ENCODE assay signal across 16 cellular contexts in genomic region chr12:92974759-92975158, GRCh38. TPM values are rescaled to one million over a fixed set of nuclear protein-coding genes. Genes with fewer than 3 reads are reported as not detected.
DNase-seq lines count a peak whose midpoint lies in the region; ATAC-seq and TF ChIP-seq lines count a peak whose summit lies in the region.
"Had no signal": no experiment of that assay in that cellular context is flagged by ENCODE, and none has a peak within 500 bp of the region (broad histone marks: within the 10 kb centered on the region; RNA-seq: fewer than 3 reads in every experiment).

No MANE protein-coding gene starts in this region.

- no peak overlapping the region for H3K4me3 Mint-ChIP-seq in MCF 10A (ENCODE audit: unreplicated experiment)
- H3K4me3 Mint-ChIP-seq: CD4-positive, alpha-beta T cell had no signal

- TF ChIP-seq CTCF in MCF 10A (IDR thresholded peaks at IDR 0.05; ENCODE audit: unreplicated experiment) (no peak), breast epithelium (IDR thresholded peaks at IDR 0.05) (no peak), RWPE2 (IDR thresholded peaks at IDR 0.05; ENCODE audit: poor library complexity, severe bottlenecking) (no peak), esophagus squamous epithelium (IDR thresholded peaks at IDR 0.05) (no peak)

- H3K4me1 ChIP-seq in breast epithelium: no peaks in the 10 kb centered on the region
- peaks cover 30% of the 10 kb centered on the region for H3K4me1 ChIP-seq in RWPE2 (ENCODE audit: insufficient read depth, poor library complexity, severe bottlenecking)
- H3K4me1 ChIP-seq in esophagus squamous epithelium: peaks cover 11 to 48% (median 22%) of the 10 kb centered on the region in 3 donors

- no peaks in the 10 kb centered on the region for H3K27me3 Mint-ChIP-seq in MCF 10A (ENCODE audit: insufficient read depth, unreplicated experiment)
- H3K27me3 Mint-ChIP-seq: CD4-positive, alpha-beta T cell had no signal

- no peak for ATAC-seq in RWPE2 (ENCODE audit: low read depth)
- no peak for ATAC-seq in GM21717 (IDR thresholded peaks at IDR 0.05; ENCODE audit: unreplicated experiment)
- ATAC-seq: A549, HCT116 had no signal

- no peaks in the 10 kb centered on the region for H3K36me3 Mint-ChIP-seq in MCF 10A (ENCODE audit: insufficient read depth, unreplicated experiment)

- peak overlapping the region; percentile 94 for H3K27ac Mint-ChIP-seq in MCF 10A (ENCODE audit: low read depth, unreplicated experiment)
- H3K27ac Mint-ChIP-seq: CD4-positive, alpha-beta T cell had no signal

- BruUV-seq in MCF 10A (replicated peaks; lab: Mats Ljungman, UMichigan): no TSS peak

- H3K9me3 Mint-ChIP-seq in MCF 10A (ENCODE audit: unreplicated experiment): no peaks in the 10 kb centered on the region
- H3K9me3 Mint-ChIP-seq: CD4-positive, alpha-beta T cell had no signal

- H3K27me3 ChIP-seq in breast epithelium (no peaks in the 10 kb centered on the region), RWPE2 (ENCODE audit: insufficient read depth, poor library complexity, severe bottlenecking) (no peaks in the 10 kb centered on the region), esophagus squamous epithelium (no peaks in the 10 kb centered on the region)

- H3K27ac ChIP-seq in breast epithelium (no peak overlapping the region), RWPE2 (ENCODE audit: poor library complexity, severe bottlenecking) (peak overlapping the region; percentile 85), esophagus squamous epithelium (peak overlapping the region in 3 of 4 donors; percentile 51 to 84 (median 65))
- H3K27ac ChIP-seq: 22Rv1, C4-2B had no signal

- POLR2A ChIA-PET in MCF 10A (lab: Yijun Ruan, JAX): interaction anchor here (0.5 to 4.2 kb wide), 9 partner anchors 11 to 440 kb away, joined by 3 to 46 read pairs (median 3); partner anchors contain the start of gene EEA1

- H3K9me3 ChIP-seq in breast epithelium (peaks cover 5 to 8% of the 10 kb centered on the region in 2 donors), RWPE2 (ENCODE audit: severe bottlenecking) (peaks cover 9% of the 10 kb centered on the region), esophagus squamous epithelium (peaks cover 0 to 4% (median 0%) of the 10 kb centered on the region in 3 donors)

- H3K4me3 ChIP-seq in breast epithelium (no peak overlapping the region), RWPE2 (ENCODE audit: severe bottlenecking) (no peak overlapping the region), esophagus squamous epithelium (no peak overlapping the region)
- H3K4me3 ChIP-seq: A549 had no signal

- H3K36me3 ChIP-seq in breast epithelium (no peaks in the 10 kb centered on the region), RWPE2 (ENCODE audit: low read depth) (no peaks in the 10 kb centered on the region), esophagus squamous epithelium (no peaks in the 10 kb centered on the region)

- WGBS in esophagus squamous epithelium, 2 donors: 86 to 100% methylated on average over 1 of the region's 1 CpG

- peaks cover 24% of the 10 kb centered on the region for H3K4me1 Mint-ChIP-seq in MCF 10A (ENCODE audit: insufficient read depth, unreplicated experiment)

- CTCF ChIA-PET in MCF 10A (lab: Yijun Ruan, JAX): interaction anchor here (0.6 to 5.1 kb wide), 8 partner anchors 8 to 732 kb away, joined by 3 to 43 read pairs (median 4); no protein-coding TSS in a partner anchor

- no peak for DNase-seq in MCF 10A (ENCODE audit: unreplicated experiment)
- no peak for DNase-seq in breast epithelium (ENCODE audit: low spot score in 2 of 2)
- DNase-seq in RWPE2 (ENCODE audit: low spot score): no peak
- DNase-seq in esophagus squamous epithelium (lab: John Stamatoyannopoulos, UW): no peak
- DNase-seq in central memory CD4-positive, alpha-beta T cell: no peak
- DNase-seq in NK-92 (lab: John Stamatoyannopoulos, UW; ENCODE audit: unreplicated experiment): no peak
- DNase-seq: AML-193; Caco-2; CD4-positive, alpha-beta T cell; GOT3; H7 had no signal

- intact Hi-C loops in MCF 10A (cut with micrococcal nuclease) (loop anchor here (5.0 kb wide), 2 partner anchors 47 to 187 kb away; partner anchors contain the start of gene EEA1), breast epithelium (cut with DNase I; ENCODE audit: low total_unique reads) (no loop called here), esophagus squamous epithelium (cut with DNase I) (no loop called here)

- TF ChIP-seq POLR2A in breast epithelium (IDR thresholded peaks at IDR 0.05) (no peak), esophagus squamous epithelium (IDR thresholded peaks at IDR 0.05) (no peak)

RNA-seq across cellular contexts. Expression of gene EEA1, which starts 45.7 kb away (rescaled TPM):
- total RNA-seq in MCF 10A (2022) (46.3 and 50.1 TPM in 2 replicates), breast epithelium (10 to 100 TPM; 23.4 to 52.8 (median 27.2) TPM), esophagus squamous epithelium (10 to 100 TPM; 17.2 to 58.1 (median 31.0) TPM)

Comparison
In these comparisons a context has a peak if more than half of its experiments do, and no peak if none do; other contexts are left out.
1. H3K27ac ChIP-seq: peak in RWPE2 (single experiment) and esophagus squamous epithelium (3 of 4); none in breast epithelium (0 of 2).